In genomic region chr1:29236743-29236992, GRCh38 we compare ENCODE assay signal across 1 cellular context.
TF ChIP-seq lines count a peak whose summit lies in the region.

No MANE protein-coding gene starts in this region.

TF ChIP-seq in GM23338, 12 proteins besides CTCF, POLR2A, EP300 and RAD21 (continued from another document):
- TF ChIP-seq ZNF462 (CRISPR knock-in tag; IDR thresholded peaks at IDR 0.05) = no peak
- TF ChIP-seq ETS1 (IDR thresholded peaks at IDR 0.05) = no peak
- TF ChIP-seq ZNF331 (CRISPR knock-in tag; IDR thresholded peaks at IDR 0.05; ENCODE audit: low read depth) = no peak
- no peak for TF ChIP-seq EZH2phosphoT487 (IDR thresholded peaks at IDR 0.05; ENCODE audit: unreplicated experiment)
- no peak for TF ChIP-seq POLR2AphosphoS5 (IDR thresholded peaks at IDR 0.05; ENCODE audit: low read depth)
- no peak for TF ChIP-seq ZNF114 (CRISPR knock-in tag; IDR thresholded peaks at IDR 0.05)
- no peak for TF ChIP-seq JUNB (IDR thresholded peaks at IDR 0.05; ENCODE audit: unreplicated experiment)
- TF ChIP-seq REST (IDR thresholded peaks at IDR 0.05; ENCODE audit: unreplicated experiment) = no peak
